Comparison of ENCODE assay signal across 29 cellular contexts in genomic region chr4:82473621-82474164, GRCh38.
"Had no signal": no experiment of that assay in that cellular context is flagged by ENCODE, and none has a peak within 500 bp of the region (broad histone marks: within the 10 kb centered on the region; RNA-seq: fewer than 3 reads in every experiment).

No MANE protein-coding gene starts in this region.

- H3K4me1 Mint-ChIP-seq: activated CD4-positive, alpha-beta T cell treated with anti-CD3 and anti-CD28 coated beads for 36 hours; activated CD4-positive, alpha-beta T cell treated with anti-CD3 and anti-CD28 coated beads, Interleukin-2, amount 10 ng/mL, durations not matched to agents 24 days and 14 days; activated CD8-positive, alpha-beta memory T cell treated with anti-CD3 and anti-CD28 coated beads, Interleukin-2, amount 10 ng/mL, durations not matched to agents 7 days and 5 days; activated naive CD4-positive, alpha-beta T cell treated with anti-CD3 and anti-CD28 coated beads, Interleukin-2, amount 50 U/mL, for 24 hours; activated naive CD8-positive, alpha-beta T cell treated with anti-CD3 and anti-CD28 coated beads for 36 hours; activated naive CD8-positive, alpha-beta T cell treated with anti-CD3 and anti-CD28 coated beads, Interleukin-2, amount 50 U/mL, for 24 hours had no signal

- H3K27ac ChIP-seq: adrenal gland, body of pancreas, colonic mucosa, gastroesophageal sphincter had no signal

- DNase-seq: activated CD4-positive, alpha-beta memory T cell treated with anti-CD3 and anti-CD28 coated beads for 36 hours; activated CD4-positive, alpha-beta T cell treated with anti-CD3 and anti-CD28 coated beads for 36 hours; activated CD4-positive, alpha-beta T cell treated with anti-CD3 and anti-CD28 coated beads, Interleukin-2, amount 10 ng/mL, durations not matched to agents 24 days and 14 days; activated CD4-positive, CD25-positive, alpha-beta regulatory T cell; activated CD4-positive, CD25-positive, alpha-beta regulatory T cell treated with anti-CD3 and anti-CD28 coated beads, Interleukin-2, amount 50 U/mL, for 72 hours; activated CD8-positive, alpha-beta memory T cell treated with anti-CD3 and anti-CD28 coated beads, Interleukin-2, amount 10 ng/mL, durations not matched to agents 7 days and 5 days; activated CD8-positive, alpha-beta memory T cell treated with anti-CD3 and anti-CD28 coated beads, Interleukin-2, amount 50 U/mL, for 4 hours; activated CD8-positive, alpha-beta T cell treated with anti-CD3 and anti-CD28 coated beads, Interleukin-2, amount 10 ng/mL, durations not matched to agents 7 days and 5 days; activated effector memory CD4-positive, alpha-beta T cell treated with anti-CD3 and anti-CD28 coated beads, Interleukin-2, amount 50 U/mL, for 16 hours; activated naive CD4-positive, alpha-beta T cell treated with anti-CD3 and anti-CD28 coated beads for 36 hours; activated naive CD8-positive, alpha-beta T cell treated with anti-CD3 and anti-CD28 coated beads for 36 hours; activated naive CD8-positive, alpha-beta T cell treated with anti-CD3 and anti-CD28 coated beads, Interleukin-2, amount 50 U/mL, for 24 hours; activated T-cell treated with anti-CD3 and anti-CD28 coated beads, Interleukin-2, amount 50 U/mL, for 1 hour; activated T-cell treated with anti-CD3 and anti-CD28 coated beads, Interleukin-2, amount 50 U/mL, for 48 hours; adrenal gland; amygdala; aorta; body of pancreas; caudate nucleus; colonic mucosa; effector memory CD4-positive, alpha-beta T cell; erythroblast; esophagus squamous epithelium; foreskin melanocyte; T-helper 2 cell had no signal

- H3K27me3 ChIP-seq: adrenal gland, body of pancreas, colonic mucosa, esophagus squamous epithelium, gastroesophageal sphincter had no signal

- H3K9me3 Mint-ChIP-seq: activated CD4-positive, alpha-beta memory T cell treated with anti-CD3 and anti-CD28 coated beads for 36 hours; activated CD4-positive, alpha-beta T cell treated with anti-CD3 and anti-CD28 coated beads, Interleukin-2, amount 10 ng/mL, durations not matched to agents 24 days and 14 days; activated naive CD4-positive, alpha-beta T cell treated with anti-CD3 and anti-CD28 coated beads for 36 hours; activated naive CD4-positive, alpha-beta T cell treated with anti-CD3 and anti-CD28 coated beads, Interleukin-2, amount 50 U/mL, for 24 hours; activated naive CD8-positive, alpha-beta T cell treated with anti-CD3 and anti-CD28 coated beads for 36 hours; activated naive CD8-positive, alpha-beta T cell treated with anti-CD3 and anti-CD28 coated beads, Interleukin-2, amount 50 U/mL, for 24 hours; activated T-helper 1 cell treated with anti-CD3 and anti-CD28 coated beads, Interleukin-12 subunit alpha, Interleukin-12 subunit beta, Interleukin-2, Interleukin-4 antibody, amounts not matched to agents 30 ng/mL and 10 ng/mL and 1 ng/mL, durations not matched to agents 14 hours and 24 hours and 36 hours; activated T-helper 2 cell treated with anti-CD3 and anti-CD28 coated beads, Interferon-gamma antibody, Interleukin-2, Interleukin-4, amounts not matched to agents 10 μg/mL and 5 μg/mL and 100 μg/mL, durations not matched to agents 14 hours and 24 hours and 36 hours had no signal

- H3K4me1 ChIP-seq: adrenal gland, colonic mucosa, gastroesophageal sphincter had no signal

- H3K36me3 ChIP-seq: adrenal gland, colonic mucosa, esophagus squamous epithelium, gastroesophageal sphincter had no signal

- H3K27ac Mint-ChIP-seq: activated CD4-positive, alpha-beta memory T cell treated with anti-CD3 and anti-CD28 coated beads for 36 hours; activated CD4-positive, alpha-beta T cell treated with anti-CD3 and anti-CD28 coated beads for 36 hours; activated CD4-positive, alpha-beta T cell treated with anti-CD3 and anti-CD28 coated beads, Interleukin-2, amount 10 ng/mL, durations not matched to agents 24 days and 14 days; activated CD8-positive, alpha-beta memory T cell treated with anti-CD3 and anti-CD28 coated beads, Interleukin-2, amount 10 ng/mL, durations not matched to agents 7 days and 5 days; activated CD8-positive, alpha-beta T cell treated with anti-CD3 and anti-CD28 coated beads, Interleukin-2, amount 10 ng/mL, durations not matched to agents 7 days and 5 days; activated naive CD4-positive, alpha-beta T cell treated with anti-CD3 and anti-CD28 coated beads for 36 hours; activated naive CD4-positive, alpha-beta T cell treated with anti-CD3 and anti-CD28 coated beads, Interleukin-2, amount 50 U/mL, for 24 hours; activated naive CD8-positive, alpha-beta T cell treated with anti-CD3 and anti-CD28 coated beads for 36 hours; activated naive CD8-positive, alpha-beta T cell treated with anti-CD3 and anti-CD28 coated beads, Interleukin-2, amount 50 U/mL, for 24 hours; activated T-helper 1 cell treated with anti-CD3 and anti-CD28 coated beads, Interleukin-12 subunit alpha, Interleukin-12 subunit beta, Interleukin-2, Interleukin-4 antibody, amounts not matched to agents 30 ng/mL and 10 ng/mL and 1 ng/mL, durations not matched to agents 14 hours and 24 hours and 36 hours; activated T-helper 2 cell treated with anti-CD3 and anti-CD28 coated beads, Interferon-gamma antibody, Interleukin-2, Interleukin-4, amounts not matched to agents 10 μg/mL and 5 μg/mL and 100 μg/mL, durations not matched to agents 14 hours and 24 hours and 36 hours had no signal

- H3K27me3 Mint-ChIP-seq: activated CD4-positive, alpha-beta memory T cell treated with anti-CD3 and anti-CD28 coated beads for 36 hours; activated CD4-positive, alpha-beta T cell treated with anti-CD3 and anti-CD28 coated beads for 36 hours; activated CD4-positive, alpha-beta T cell treated with anti-CD3 and anti-CD28 coated beads, Interleukin-2, amount 10 ng/mL, durations not matched to agents 24 days and 14 days; activated CD8-positive, alpha-beta memory T cell treated with anti-CD3 and anti-CD28 coated beads, Interleukin-2, amount 10 ng/mL, durations not matched to agents 7 days and 5 days; activated naive CD4-positive, alpha-beta T cell treated with anti-CD3 and anti-CD28 coated beads, Interleukin-2, amount 50 U/mL, for 24 hours; activated naive CD8-positive, alpha-beta T cell treated with anti-CD3 and anti-CD28 coated beads for 36 hours; activated naive CD8-positive, alpha-beta T cell treated with anti-CD3 and anti-CD28 coated beads, Interleukin-2, amount 50 U/mL, for 24 hours had no signal

- H3K4me3 ChIP-seq: adrenal gland, body of pancreas, colonic mucosa, esophagus squamous epithelium, gastroesophageal sphincter had no signal

- H3K4me3 Mint-ChIP-seq: activated CD4-positive, alpha-beta memory T cell treated with anti-CD3 and anti-CD28 coated beads for 36 hours; activated CD4-positive, alpha-beta T cell treated with anti-CD3 and anti-CD28 coated beads for 36 hours; activated CD4-positive, alpha-beta T cell treated with anti-CD3 and anti-CD28 coated beads, Interleukin-2, amount 10 ng/mL, durations not matched to agents 24 days and 14 days; activated CD8-positive, alpha-beta memory T cell treated with anti-CD3 and anti-CD28 coated beads, Interleukin-2, amount 10 ng/mL, durations not matched to agents 7 days and 5 days; activated CD8-positive, alpha-beta T cell treated with anti-CD3 and anti-CD28 coated beads, Interleukin-2, amount 10 ng/mL, durations not matched to agents 7 days and 5 days; activated naive CD4-positive, alpha-beta T cell treated with anti-CD3 and anti-CD28 coated beads for 36 hours; activated naive CD4-positive, alpha-beta T cell treated with anti-CD3 and anti-CD28 coated beads, Interleukin-2, amount 50 U/mL, for 24 hours; activated naive CD8-positive, alpha-beta T cell treated with anti-CD3 and anti-CD28 coated beads for 36 hours; activated naive CD8-positive, alpha-beta T cell treated with anti-CD3 and anti-CD28 coated beads, Interleukin-2, amount 50 U/mL, for 24 hours; activated T-helper 1 cell treated with anti-CD3 and anti-CD28 coated beads, Interleukin-12 subunit alpha, Interleukin-12 subunit beta, Interleukin-2, Interleukin-4 antibody, amounts not matched to agents 30 ng/mL and 10 ng/mL and 1 ng/mL, durations not matched to agents 14 hours and 24 hours and 36 hours had no signal

- H3K9me3 ChIP-seq: adrenal gland, body of pancreas, colonic mucosa, esophagus squamous epithelium, gastroesophageal sphincter had no signal

- ATAC-seq: activated CD4-positive, alpha-beta T cell treated with anti-CD3 and anti-CD28 coated beads for 36 hours; activated CD8-positive, alpha-beta memory T cell treated with anti-CD3 and anti-CD28 coated beads, Interleukin-2, amount 10 ng/mL, durations not matched to agents 7 days and 5 days; activated CD8-positive, alpha-beta T cell treated with anti-CD3 and anti-CD28 coated beads, Interleukin-2, amount 10 ng/mL, durations not matched to agents 7 days and 5 days; activated naive CD8-positive, alpha-beta T cell treated with anti-CD3 and anti-CD28 coated beads, Interleukin-2, amount 50 U/mL, for 24 hours; body of pancreas; gastroesophageal sphincter had no signal
